ENCODE assay signal across 18 cellular contexts in genomic region chr4:55758081-55758480, GRCh38.
DNase-seq lines count a peak whose midpoint lies in the region; ATAC-seq and TF ChIP-seq lines count a peak whose summit lies in the region.
"Had no signal": no experiment of that assay in that cellular context is flagged by ENCODE, and none has a peak within 500 bp of the region (broad histone marks: within the 10 kb centered on the region; RNA-seq: fewer than 3 reads in every experiment).

No MANE protein-coding gene starts in this region.

- POLR2A ChIA-PET in MCF 10A (lab: Yijun Ruan, JAX) = interaction anchor here (0.6 to 3.2 kb wide), 4 partner anchors 12 to 191 kb away, joined by 3 to 8 read pairs (median 6); partner anchors contain the start of gene CEP135

- H3K27ac Mint-ChIP-seq in MCF 10A (ENCODE audit: low read depth, unreplicated experiment) = peak overlapping the region; percentile 90
- H3K27ac Mint-ChIP-seq: activated CD8-positive, alpha-beta T cell treated with anti-CD3 and anti-CD28 coated beads, Interleukin-2, amount 10 ng/mL, durations not matched to agents 7 days and 5 days had no signal

- H3K27ac ChIP-seq in breast epithelium = no peak overlapping the region
- H3K27ac ChIP-seq: brain microvascular endothelial cell, psoas muscle, tibial artery had no signal

- TF ChIP-seq CTCF in MCF 10A (IDR thresholded peaks at IDR 0.05; ENCODE audit: unreplicated experiment) = no peak
- no peak for TF ChIP-seq CTCF in breast epithelium (IDR thresholded peaks at IDR 0.05)
- TF ChIP-seq CTCF in fibroblast of mammary gland (conservative IDR thresholded peaks at IDR 0.05; ENCODE audit: control insufficient read depth, insufficient read depth, low read depth, low read length) = no peak

- no TSS peak for BruUV-seq in MCF 10A (replicated peaks; lab: Mats Ljungman, UMichigan)

- no peak overlapping the region for H3K4me3 ChIP-seq in breast epithelium
- H3K4me3 ChIP-seq in fibroblast of mammary gland (ENCODE audit: control insufficient read depth, low read depth, low read length) = no peak overlapping the region
- no peak overlapping the region for H3K4me3 ChIP-seq in HAP-1
- H3K4me3 ChIP-seq: mucosa of descending colon, psoas muscle, tibial artery had no signal

- intact Hi-C loops in MCF 10A (cut with micrococcal nuclease) (loop anchor here (5.0 kb wide), 1 partner anchor 109 kb away; no protein-coding TSS in a partner anchor), breast epithelium (cut with DNase I; ENCODE audit: low total_unique reads) (no loop called here)

- no peaks in the 10 kb centered on the region for H3K36me3 Mint-ChIP-seq in MCF 10A (ENCODE audit: insufficient read depth, unreplicated experiment)

- H3K36me3 ChIP-seq in breast epithelium (no peaks in the 10 kb centered on the region), HAP-1 (replicated peaks) (no peaks in the 10 kb centered on the region)
- H3K36me3 ChIP-seq: brain microvascular endothelial cell, tibial artery had no signal

- CTCF ChIA-PET in MCF 10A (lab: Yijun Ruan, JAX) = interaction anchor here (1.7 kb wide), 1 partner anchor 9 kb away, joined by 4 read pairs; no protein-coding TSS in a partner anchor

- no peak overlapping the region for H3K4me3 Mint-ChIP-seq in MCF 10A (ENCODE audit: unreplicated experiment)
- H3K4me3 Mint-ChIP-seq: activated CD8-positive, alpha-beta T cell treated with anti-CD3 and anti-CD28 coated beads, Interleukin-2, amount 10 ng/mL, durations not matched to agents 7 days and 5 days had no signal

- H3K4me1 ChIP-seq in breast epithelium = no peaks in the 10 kb centered on the region
- H3K4me1 ChIP-seq in HAP-1 = no peaks in the 10 kb centered on the region; the same call in 1 of the 2 replicates
- H3K4me1 ChIP-seq: tibial artery had no signal

- no peak for DNase-seq in MCF 10A (ENCODE audit: unreplicated experiment)
- DNase-seq in breast epithelium (ENCODE audit: low spot score in 2 of 2) = no peak
- DNase-seq in RKO (ENCODE audit: low spot score) = peak; percentile 15
- DNase-seq in fibroblast of mammary gland (ENCODE audit: low read depth) = peak; percentile 60
- DNase-seq in HAP-1 (ENCODE audit: low spot score in 2 of 2) = no peak
- no peak for DNase-seq in NCI-H1930 (lab: John Stamatoyannopoulos, UW)
- DNase-seq in inferior parietal cortex (ENCODE audit: extremely low spot score) = no peak
- DNase-seq: activated CD8-positive, alpha-beta T cell treated with anti-CD3 and anti-CD28 coated beads, Interleukin-2, amount 10 ng/mL, durations not matched to agents 7 days and 5 days; activated gamma-delta T cell; AML-193; brain microvascular endothelial cell; effector CD4-positive, alpha-beta T cell; islet precursor cell; NCI-H187; psoas muscle; tibial artery had no signal

- in situ Hi-C loops in HAP-1 (cut with MboI; ENCODE audit: low sequenced_read_pairs) = no loop called here

- H3K9me3 ChIP-seq in breast epithelium = no peaks in the 10 kb centered on the region
- H3K9me3 ChIP-seq in HAP-1 = no peaks in the 10 kb centered on the region
- H3K9me3 ChIP-seq: mucosa of descending colon, psoas muscle, tibial artery had no signal

- no peak for ATAC-seq in HG02852 (IDR thresholded peaks at IDR 0.05; ENCODE audit: unreplicated experiment)
- ATAC-seq: activated CD8-positive, alpha-beta T cell treated with anti-CD3 and anti-CD28 coated beads, Interleukin-2, amount 10 ng/mL, durations not matched to agents 7 days and 5 days had no signal

- peaks cover 26% of the 10 kb centered on the region for H3K4me1 Mint-ChIP-seq in MCF 10A (ENCODE audit: insufficient read depth, unreplicated experiment)

- no peaks in the 10 kb centered on the region for H3K27me3 Mint-ChIP-seq in MCF 10A (ENCODE audit: insufficient read depth, unreplicated experiment)

- H3K27me3 ChIP-seq in breast epithelium (no peaks in the 10 kb centered on the region), HAP-1 (ENCODE audit: low read depth) (no peaks in the 10 kb centered on the region)
- H3K27me3 ChIP-seq: brain microvascular endothelial cell, tibial artery had no signal

- peaks cover 5% of the 10 kb centered on the region for H3K9me3 Mint-ChIP-seq in MCF 10A (ENCODE audit: unreplicated experiment)

- TF ChIP-seq POLR2A in breast epithelium (IDR thresholded peaks at IDR 0.05) = no peak

Comparison
In these comparisons a context has a peak if more than half of its experiments do, and no peak if none do; other contexts are left out.
1. DNase-seq: peak in RKO (single experiment) and fibroblast of mammary gland (single experiment); none in MCF 10A (single experiment), breast epithelium (0 of 2), HAP-1 (0 of 2), NCI-H1930 (0 of 2) and inferior parietal cortex (single experiment).